ENCODE assay signal across 17 cellular contexts in genomic region chr7:111853231-111853990, GRCh38.
DNase-seq lines count a peak whose midpoint lies in the region; ATAC-seq, FAIRE-seq and TF ChIP-seq lines count a peak whose summit lies in the region.
"Had no signal": no experiment of that assay in that cellular context is flagged by ENCODE, and none has a peak within 500 bp of the region (broad histone marks: within the 10 kb centered on the region; RNA-seq: fewer than 3 reads in every experiment).

No MANE protein-coding gene starts in this region.

- peaks cover 2% of the 10 kb centered on the region for H3K36me3 ChIP-seq in mesendoderm (ENCODE audit: control insufficient read depth, insufficient read depth, low read length)
- H3K36me3 ChIP-seq: gastrocnemius medialis, spleen had no signal

- peak; percentile 30; the same call in 1 of the 2 replicates for TF ChIP-seq RAD21 in Ishikawa (IDR thresholded peaks at IDR 0.05; ENCODE audit: low read depth)

- peaks cover 8% of the 10 kb centered on the region for H3K4me1 ChIP-seq in mesendoderm (ENCODE audit: control insufficient read depth, low read depth, low read length)
- H3K4me1 ChIP-seq: gastrocnemius medialis, spleen had no signal

- peak overlapping the region; percentile 72 for H3K56ac ChIP-seq in mesendoderm (ENCODE audit: low read length)

- H3K27me3 ChIP-seq in mesendoderm (ENCODE audit: insufficient read depth, low read length, poor library complexity) = no peaks in the 10 kb centered on the region
- H3K27me3 ChIP-seq: gastrocnemius medialis, spleen had no signal

- peak overlapping the region; percentile 4 for H3K23ac ChIP-seq in mesendoderm (ENCODE audit: low read length)

- in situ Hi-C loops in astrocyte of the spinal cord (cut with HindIII; ENCODE audit: low sequenced_read_pairs) = no loop called here

- H3K4me2 ChIP-seq in mesendoderm (ENCODE audit: low read length) = no peak overlapping the region

- ATAC-seq in GM21423 (IDR thresholded peaks at IDR 0.05; ENCODE audit: unreplicated experiment) (no peak), Right ventricle myocardium superior (ENCODE audit: poor library complexity) (no peak)
- ATAC-seq: activated T-helper 17 cell treated with anti-CD3 and anti-CD28 coated beads, Interleukin-2, amount 50 U/mL, for 72 hours; gastrocnemius medialis; natural killer cell treated with Interleukin-12 subunit alpha and Interleukin-12 subunit beta and Interleukin-15 and Interleukin-18, amount 100 ng/mL, for 72 hours had no signal

- H4K8ac ChIP-seq in mesendoderm (ENCODE audit: low read depth, low read length) = no peak overlapping the region

- H2BK120ac ChIP-seq in mesendoderm (ENCODE audit: low read depth, low read length) = no peak overlapping the region

- H3K27ac ChIP-seq in mesendoderm (ENCODE audit: low read depth, low read length) = no peak overlapping the region
- H3K27ac ChIP-seq: gastrocnemius medialis, spleen had no signal

- no peak for TF ChIP-seq EP300 in Ishikawa (IDR thresholded peaks at IDR 0.05; ENCODE audit: borderline replicate concordance)

- no CpG with 5 or more reads among the region's 10 CpGs for WGBS in mesendoderm (ENCODE audit: extremely low coverage, insufficient coverage, low lambda C conversion rate)

- H3K4ac ChIP-seq in mesendoderm (ENCODE audit: low read depth, low read length) = no peak overlapping the region

- no peak overlapping the region for H3K9ac ChIP-seq in mesendoderm (ENCODE audit: low read length)

- no peak overlapping the region for H2BK15ac ChIP-seq in mesendoderm (replicated peaks; ENCODE audit: low read depth)

- TF ChIP-seq CTCF in D721Med (IDR thresholded peaks at IDR 0.05; ENCODE audit: insufficient read depth, missing control alignments) = peak; percentile 24
- TF ChIP-seq CTCF in astrocyte of the spinal cord (IDR thresholded peaks at IDR 0.05; ENCODE audit: low read depth, low read length) = peak; percentile 33

- H3K4me3 ChIP-seq in astrocyte of the spinal cord (ENCODE audit: low read depth, low read length) (no peak overlapping the region), mesendoderm (ENCODE audit: low read length) (no peak overlapping the region)
- H3K4me3 ChIP-seq: gastrocnemius medialis, spleen had no signal

- peak overlapping the region; percentile 14 for H2BK5ac ChIP-seq in mesendoderm (ENCODE audit: low read length)

- DNase-seq in D721Med (ENCODE audit: insufficient read length, low spot score) (no peak), astrocyte of the spinal cord (ENCODE audit: low read depth, low spot score) (no peak), mesendoderm (no peak), NCI-H446 treated with DMSO at 0.1 percent for 48 hours (lab: John Stamatoyannopoulos, UW) (no peak), GF-D8 (lab: John Stamatoyannopoulos, UW) (no peak), Right ventricle myocardium superior (no peak)
- DNase-seq: activated CD4-positive, CD25-positive, alpha-beta regulatory T cell treated with anti-CD3 and anti-CD28 coated beads, Interleukin-2, amount 50 U/mL, for 72 hours; DMS153; gastrocnemius medialis; NCI-H2171; RPMI8226; spleen; stimulated activated CD8-positive, alpha-beta memory T cell treated with anti-CD3 and anti-CD28 coated beads, Interleukin-4, amount 100 ng/mL, for 48 hours had no signal

- no peak overlapping the region for H2AK5ac ChIP-seq in mesendoderm (ENCODE audit: low read length)

- FAIRE-seq in D721Med (lab: Jason Lieb, UNC) = no peak

- no peaks in the 10 kb centered on the region for H3K79me1 ChIP-seq in mesendoderm (ENCODE audit: low read length)

- no peak overlapping the region for H3K18ac ChIP-seq in mesendoderm (ENCODE audit: low read length)

- intact Hi-C loops in Right ventricle myocardium superior (cut with DNase I) = no loop called here

- no peak overlapping the region for H4K5ac ChIP-seq in mesendoderm (ENCODE audit: low read length)

- H3K79me2 ChIP-seq in mesendoderm (ENCODE audit: control insufficient read depth, insufficient read depth, low read length) = no peaks in the 10 kb centered on the region

TF ChIP-seq in Ishikawa, 13 proteins besides CTCF, POLR2A, EP300 and RAD21:
- TF ChIP-seq, protein P1, sequence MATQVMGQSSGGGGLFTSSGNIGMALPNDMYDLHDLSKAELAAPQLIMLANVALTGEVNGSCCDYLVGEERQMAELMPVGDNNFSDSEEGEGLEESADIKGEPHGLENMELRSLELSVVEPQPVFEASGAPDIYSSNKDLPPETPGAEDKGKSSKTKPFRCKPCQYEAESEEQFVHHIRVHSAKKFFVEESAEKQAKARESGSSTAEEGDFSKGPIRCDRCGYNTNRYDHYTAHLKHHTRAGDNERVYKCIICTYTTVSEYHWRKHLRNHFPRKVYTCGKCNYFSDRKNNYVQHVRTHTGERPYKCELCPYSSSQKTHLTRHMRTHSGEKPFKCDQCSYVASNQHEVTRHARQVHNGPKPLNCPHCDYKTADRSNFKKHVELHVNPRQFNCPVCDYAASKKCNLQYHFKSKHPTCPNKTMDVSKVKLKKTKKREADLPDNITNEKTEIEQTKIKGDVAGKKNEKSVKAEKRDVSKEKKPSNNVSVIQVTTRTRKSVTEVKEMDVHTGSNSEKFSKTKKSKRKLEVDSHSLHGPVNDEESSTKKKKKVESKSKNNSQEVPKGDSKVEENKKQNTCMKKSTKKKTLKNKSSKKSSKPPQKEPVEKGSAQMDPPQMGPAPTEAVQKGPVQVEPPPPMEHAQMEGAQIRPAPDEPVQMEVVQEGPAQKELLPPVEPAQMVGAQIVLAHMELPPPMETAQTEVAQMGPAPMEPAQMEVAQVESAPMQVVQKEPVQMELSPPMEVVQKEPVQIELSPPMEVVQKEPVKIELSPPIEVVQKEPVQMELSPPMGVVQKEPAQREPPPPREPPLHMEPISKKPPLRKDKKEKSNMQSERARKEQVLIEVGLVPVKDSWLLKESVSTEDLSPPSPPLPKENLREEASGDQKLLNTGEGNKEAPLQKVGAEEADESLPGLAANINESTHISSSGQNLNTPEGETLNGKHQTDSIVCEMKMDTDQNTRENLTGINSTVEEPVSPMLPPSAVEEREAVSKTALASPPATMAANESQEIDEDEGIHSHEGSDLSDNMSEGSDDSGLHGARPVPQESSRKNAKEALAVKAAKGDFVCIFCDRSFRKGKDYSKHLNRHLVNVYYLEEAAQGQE (IDR thresholded peaks at IDR 0.05; ENCODE audit: low read depth) = no peak
- TF ChIP-seq CREB1 (IDR thresholded peaks at IDR 0.05; ENCODE audit: low read depth) (no peak), NFIC (IDR thresholded peaks at IDR 0.05) (no peak), TCF12 (IDR thresholded peaks at IDR 0.05; ENCODE audit: low read depth) (no peak), TEAD4 (IDR thresholded peaks at IDR 0.05) (no peak), YY1 (IDR thresholded peaks at IDR 0.05; ENCODE audit: low read depth) (no peak), ZBTB7A (IDR thresholded peaks at IDR 0.05; ENCODE audit: low read depth) (no peak), MAX (IDR thresholded peaks at IDR 0.05) (no peak)
